8 cellular contexts compared by ENCODE assay signal in genomic region chr5:150485770-150486401, GRCh38. TPM values are rescaled to one million over a fixed set of nuclear protein-coding genes. Genes with fewer than 3 reads are reported as not detected.
DNase-seq lines count a peak whose midpoint lies in the region; ATAC-seq, FAIRE-seq and TF ChIP-seq lines count a peak whose summit lies in the region.

No MANE protein-coding gene starts in this region.

- peak overlapping the region; percentile 99 for H2BK5ac ChIP-seq in IMR-90 (ENCODE audit: low read depth, low read length, poor library complexity, severe bottlenecking)

- peak overlapping the region; percentile 99 for H3K9ac ChIP-seq in IMR-90 (ENCODE audit: low read depth, low read length)

- H3K4me2 ChIP-seq in IMR-90 (ENCODE audit: low read depth, low read length) = peak overlapping the region; percentile 90

- H3K36me3 Mint-ChIP-seq in natural killer cell = no peaks in the 10 kb centered on the region

- WGBS in IMR-90 (ENCODE audit: extremely low coverage in 2 of 2, insufficient read length in 1 of 2), 2 experiments = 0% methylated on average over 31 of the region's 85 CpGs; no CpG with 5 or more reads in 1 of the 2 experiments
- no CpG with 5 or more reads among the region's 85 CpGs for WGBS in esophagus squamous epithelium, 2 donors
- 3% methylated on average over 17 of the region's 85 CpGs; no CpG with 5 or more reads in 1 of the 2 donors for WGBS in transverse colon (ENCODE audit: low coverage in 1 of 2), 2 donors

- H3K18ac ChIP-seq in IMR-90 (ENCODE audit: low read depth, low read length) = peak overlapping the region; percentile 92; the same call in 1 of the 2 replicates

- H4K8ac ChIP-seq in IMR-90 (ENCODE audit: low read depth in 2 of 2, low read length in 2 of 2) = peak overlapping the region; percentile 82 to 89; a peak in 3 of 4 replicates

- peaks cover 0 to 18% of the 10 kb centered on the region in 2 donors for H3K27me3 Mint-ChIP-seq in natural killer cell (ENCODE audit: low read depth in 2 of 2)

- H3K36me3 ChIP-seq in IMR-90 (ENCODE audit: control insufficient read depth, insufficient read depth, low read length) (no peaks in the 10 kb centered on the region), esophagus squamous epithelium (no peaks in the 10 kb centered on the region), transverse colon (no peaks in the 10 kb centered on the region)

- H3K23ac ChIP-seq in IMR-90 (ENCODE audit: low read depth, low read length) = 0 out of 2 replicates have a peak overlapping the region, but pooled peaks have one; percentile 45

- H2BK120ac ChIP-seq in IMR-90 (ENCODE audit: low read depth, low read length) = peak overlapping the region; percentile 92

- BruUV-seq in IMR-90 (replicated peaks; lab: Mats Ljungman, UMichigan) = no TSS peak

- dilution Hi-C loops in IMR-90 (cut with HindIII; ENCODE audit: low sequenced_read_pairs, unreplicated experiment) = no loop called here

- peak overlapping the region; percentile 99 for H2AK9ac ChIP-seq in IMR-90 (replicated peaks; ENCODE audit: low read depth, low read length, poor library complexity)

- no peak for TF ChIP-seq RAD21 in IMR-90 (IDR thresholded peaks at IDR 0.05; ENCODE audit: low read length)

- H3K9me1 ChIP-seq in IMR-90 (ENCODE audit: insufficient read depth, low read length) = peaks cover 9% of the 10 kb centered on the region

- H2BK20ac ChIP-seq in IMR-90 (ENCODE audit: low read depth, low read length) = no peak overlapping the region

- H3K27ac Mint-ChIP-seq in natural killer cell = no peak overlapping the region

- TF ChIP-seq CTCF in IMR-90 (conservative IDR thresholded peaks at IDR 0.05; ENCODE audit: low read depth, low read length) (no peak), esophagus squamous epithelium (IDR thresholded peaks at IDR 0.05) (no peak), natural killer cell (IDR thresholded peaks at IDR 0.05) (no peak), transverse colon (IDR thresholded peaks at IDR 0.05) (no peak)

- CTCF ChIA-PET in IMR-90 (lab: Yijun Ruan, JAX) = no interaction called here

- peak overlapping the region; percentile 94 for H4K5ac ChIP-seq in IMR-90 (ENCODE audit: low read depth, low read length)

- no peak overlapping the region for H2BK15ac ChIP-seq in IMR-90 (ENCODE audit: low read depth, low read length)

- peak overlapping the region; percentile 96; the same call in 1 of the 2 replicates for H2AK5ac ChIP-seq in IMR-90 (ENCODE audit: low read depth, low read length)

- H3K14ac ChIP-seq in IMR-90 (replicated peaks; ENCODE audit: low read depth, low read length) = peak overlapping the region; percentile 89

- peak; percentile 53 for ATAC-seq in IMR-90 (ENCODE audit: low read depth)
- ATAC-seq in natural killer cell = peak; percentile 33 to 60 (median 51)
- ATAC-seq in HG03175 (IDR thresholded peaks at IDR 0.05; ENCODE audit: unreplicated experiment) = no peak

- H3K4me3 ChIP-seq in IMR-90 (ENCODE audit: insufficient read depth, low read depth, low read length) = peak overlapping the region; percentile 99
- peak overlapping the region; percentile 78 to 98 (median 88) for H3K4me3 ChIP-seq in esophagus squamous epithelium
- peak overlapping the region; percentile 62 to 94 (median 90) for H3K4me3 ChIP-seq in transverse colon

- peak overlapping the region; percentile 92 for H4K91ac ChIP-seq in IMR-90 (ENCODE audit: insufficient read depth, low read depth, low read length)

- peaks cover 38% of the 10 kb centered on the region for H4K20me1 ChIP-seq in IMR-90 (ENCODE audit: insufficient read depth, low read length)

- no peaks in the 10 kb centered on the region for H3K9me3 ChIP-seq in IMR-90 (ENCODE audit: control insufficient read depth, insufficient read depth, low read length)
- no peaks in the 10 kb centered on the region for H3K9me3 ChIP-seq in esophagus squamous epithelium
- no peaks in the 10 kb centered on the region for H3K9me3 ChIP-seq in transverse colon

- POLR2A ChIA-PET in IMR-90 (lab: Charles Lee; ENCODE audit: unreplicated experiment) = no interaction called here

- no peaks in the 10 kb centered on the region for H3K27me3 ChIP-seq in IMR-90 (ENCODE audit: control insufficient read depth, insufficient read depth, low read length)
- H3K27me3 ChIP-seq in esophagus squamous epithelium = no peaks in the 10 kb centered on the region
- H3K27me3 ChIP-seq in transverse colon = no peaks in the 10 kb centered on the region

- DNase-seq in GM12891 (ENCODE audit: insufficient read length, low spot score) (peak; percentile 58), IMR-90 (peak; percentile 46), activated T-cell treated with anti-CD3 and anti-CD28 coated beads for 24 hours (ENCODE audit: low read depth) (peak; percentile 10), esophagus squamous epithelium (lab: John Stamatoyannopoulos, UW) (no peak), natural killer cell (no peak), transverse colon (peak; percentile 63), DMS79 treated with DMSO at 0.1 percent for 48 hours (lab: John Stamatoyannopoulos, UW) (no peak)

- H3K79me1 ChIP-seq in IMR-90 (ENCODE audit: low read depth in 1 of 2, low read length in 2 of 2) = peaks cover 12 to 47% of the 10 kb centered on the region in 2 experiments; a peak in 3 of 4 replicates

- peak overlapping the region; percentile 91 for H3K4ac ChIP-seq in IMR-90 (ENCODE audit: low read depth, low read length)

- peak overlapping the region; percentile 99 for H3K27ac ChIP-seq in IMR-90 (ENCODE audit: insufficient read depth, low read length)
- H3K27ac ChIP-seq in esophagus squamous epithelium = peak overlapping the region; percentile 93 to 99 (median 98)
- peak overlapping the region; percentile 90 to 95 (median 94) for H3K27ac ChIP-seq in transverse colon

- TF ChIP-seq EP300 in transverse colon (IDR thresholded peaks at IDR 0.05; ENCODE audit: low read depth) = no peak

- H3K56ac ChIP-seq in IMR-90 (ENCODE audit: extremely low read depth, insufficient read depth, low read length) = peak overlapping the region; percentile 78; the same call in 1 of the 2 replicates

- peaks cover 9 to 20% of the 10 kb centered on the region in 2 donors for H3K4me1 Mint-ChIP-seq in natural killer cell

- no peak for FAIRE-seq in GM12891 (lab: Jason Lieb, UNC)

- TF ChIP-seq POLR2A in GM12891 (IDR thresholded peaks at IDR 0.05; ENCODE audit: low read depth, low read length) (no peak), IMR-90 (IDR thresholded peaks at IDR 0.05; ENCODE audit: low read depth, low read length) (no peak), esophagus squamous epithelium (IDR thresholded peaks at IDR 0.05) (peak in 2 of 4 donors; percentile 25 to 65), transverse colon (IDR thresholded peaks at IDR 0.05) (peak; percentile 47)

- peak overlapping the region; percentile 91 for H2AFZ ChIP-seq in IMR-90 (replicated peaks; ENCODE audit: low read length, poor library complexity)

- intact Hi-C loops in IMR-90 (cut with micrococcal nuclease) = loop anchor here (1.0 to 2.0 kb wide), 2 partner anchors 13 to 37 kb away; no protein-coding TSS in a partner anchor
- intact Hi-C loops in esophagus squamous epithelium (cut with DNase I) = no loop called here
- intact Hi-C loops in natural killer cell (cut with micrococcal nuclease) = no loop called here
- intact Hi-C loops in transverse colon (cut with DNase I; ENCODE audit: low total_unique reads) = loop anchor here (10.0 kb wide), 1 partner anchor 59 kb away; no protein-coding TSS in a partner anchor

- H3K4me3 Mint-ChIP-seq in natural killer cell = peak overlapping the region; percentile 31

- H3K9me3 Mint-ChIP-seq in natural killer cell = no peaks in the 10 kb centered on the region

- in situ Hi-C loops in IMR-90 (cut with MboI; ENCODE audit: low sequenced_read_pairs) = no loop called here
- in situ Hi-C loops in transverse colon (cut with MboI; ENCODE audit: low pct_ligation_motif_present in 1 of 4, low pct_unique_long_range_greater_than_20kb in 1 of 4, low sequenced_read_pairs in 3 of 4) = no loop called here

- H3K4me1 ChIP-seq in IMR-90 (ENCODE audit: control insufficient read depth, insufficient read depth, low read length) = peaks cover 35% of the 10 kb centered on the region
- peaks cover 39 to 72% (median 48%) of the 10 kb centered on the region in 3 donors for H3K4me1 ChIP-seq in esophagus squamous epithelium
- H3K4me1 ChIP-seq in transverse colon = peaks cover 34 to 49% (median 42%) of the 10 kb centered on the region in 4 donors

TF ChIP-seq in GM12891, 5 proteins besides CTCF, POLR2A, EP300 and RAD21:
- no peak for TF ChIP-seq PAX5 (IDR thresholded peaks at IDR 0.05; ENCODE audit: insufficient read depth, low read length, severe bottlenecking)
- no peak for TF ChIP-seq POU2F2 (IDR thresholded peaks at IDR 0.05; ENCODE audit: low read depth, low read length)
- TF ChIP-seq TAF1 (IDR thresholded peaks at IDR 0.05; ENCODE audit: low read depth, low read length) = no peak
- TF ChIP-seq POLR2AphosphoS5 (IDR thresholded peaks at IDR 0.05; ENCODE audit: low read depth, low read length) = no peak
- no peak for TF ChIP-seq SPI1 (IDR thresholded peaks at IDR 0.05; ENCODE audit: low read depth, low read length)

TF ChIP-seq in IMR-90, 13 proteins besides CTCF, POLR2A, EP300 and RAD21 (continues in another document):
- peak; percentile 36; the same call in 1 of the 2 replicates for TF ChIP-seq MAZ (IDR thresholded peaks at IDR 0.05; ENCODE audit: borderline replicate concordance, low read depth, low read length)
- TF ChIP-seq SMC3 (IDR thresholded peaks at IDR 0.05; ENCODE audit: low read depth, low read length) = no peak
- TF ChIP-seq FOS (IDR thresholded peaks at IDR 0.05; ENCODE audit: low read depth, low read length) = no peak
- no peak for TF ChIP-seq MAFK (IDR thresholded peaks at IDR 0.05; ENCODE audit: low read depth, low read length)

RNA-seq across cellular contexts. Expression of gene NDST1, which starts 22.0 kb away (rescaled TPM):
- polyA plus RNA-seq in GM12891 (2012; ENCODE audit: low read depth, missing spikeins) = 11.7 TPM
- total RNA-seq in IMR-90 (2012; rRNA removed) (30.3 and 30.5 TPM in 2 replicates), esophagus squamous epithelium (100 to 1,000 TPM in 3 of 4 donors, 10 to 100 TPM in 1; 76.5 to 205 (median 118) TPM), natural killer cell (10 to 100 TPM in 1 of 3 donors, 1 to 10 TPM in 2; 2.8 to 12.3 (median 4.3) TPM), transverse colon (100 to 1,000 TPM in 1 of 4 donors, 10 to 100 TPM in 3; 68.8 to 104 (median 96.4) TPM)
- 80.4 and 101 TPM in 2 replicates for polyA plus RNA-seq in IMR-90 (2012; rRNA removed)
- polyA plus RNA-seq in IMR-90 (2012; cell fraction: cytosol; rRNA removed) = 41.4 and 74.0 TPM in 2 replicates
- polyA plus RNA-seq in IMR-90 (2012; cell fraction: nucleus; rRNA removed; ENCODE audit: low replicate concordance) = 81.4 and 121 TPM in 2 replicates

RNA-seq across cellular contexts. Expression of gene RPS14, which starts 36.3 kb away (rescaled TPM):
- polyA plus RNA-seq in GM12891 (2012; ENCODE audit: low read depth, missing spikeins) = 5,398 TPM
- total RNA-seq in IMR-90 (2012; rRNA removed) (7,310 and 7,583 TPM in 2 replicates), esophagus squamous epithelium (1,000 to 10,000 TPM; 1,098 to 4,026 (median 2,484) TPM), natural killer cell (1,000 to 10,000 TPM; 1,744 to 2,278 (median 2,016) TPM), transverse colon (1,000 to 10,000 TPM; 1,179 to 2,387 (median 1,878) TPM)
- 6,296 and 6,747 TPM in 2 replicates for polyA plus RNA-seq in IMR-90 (2012; rRNA removed)
- 5,609 and 17,745 TPM in 2 replicates for polyA plus RNA-seq in IMR-90 (2012; cell fraction: cytosol; rRNA removed)
- 873 and 3,349 TPM in 2 replicates for polyA plus RNA-seq in IMR-90 (2012; cell fraction: nucleus; rRNA removed; ENCODE audit: low replicate concordance)

Comparison
In these comparisons a context has a peak if more than half of its experiments do, and no peak if none do; other contexts are left out.
1. DNase-seq: peak in GM12891 (single experiment), IMR-90 (single experiment), activated T-cell treated with anti-CD3 and anti-CD28 coated beads for 24 hours (single experiment) and transverse colon (single experiment); none in esophagus squamous epithelium (single experiment), natural killer cell (single experiment) and DMS79 treated with DMSO at 0.1 percent for 48 hours (single experiment).
2. intact Hi-C loops: an anchor here in IMR-90 (1.0 to 2.0 kb wide) and transverse colon (10.0 kb wide); none called in esophagus squamous epithelium and natural killer cell.
3. Peak in every context shown above with its lines, with median percentiles within 50 percentile points of each other: H3K27ac ChIP-seq and H3K4me3 ChIP-seq.